ENCODE assay signal across 11 cellular contexts in genomic region chr3:188156051-188156450, GRCh38. TPM values are rescaled to one million over a fixed set of nuclear protein-coding genes. Genes with fewer than 3 reads are reported as not detected.
A peak's percentile ranks its signal among the peaks of the same experiment; 100 is the strongest.
DNase-seq lines count a peak whose midpoint lies in the region; ATAC-seq and TF ChIP-seq lines count a peak whose summit lies in the region.
"Had no signal": no experiment of that assay in that cellular context is flagged by ENCODE, and none has a peak within 500 bp of the region (broad histone marks: within the 10 kb centered on the region; RNA-seq: fewer than 3 reads in every experiment).

No MANE protein-coding gene starts in this region.

- 55 to 78% (median 65%) methylated on average over 2 of the region's 2 CpGs for WGBS in stomach, 5 donors

- no peaks in the 10 kb centered on the region for H3K9me3 Mint-ChIP-seq in activated T-cell treated with anti-CD3 and anti-CD28 coated beads, Interleukin-2, amount 50 U/mL, for 4 hours
- no peaks in the 10 kb centered on the region for H3K9me3 Mint-ChIP-seq in activated T-helper 17 cell treated with anti-CD3 and anti-CD28 coated beads, Interleukin-2, amount 50 U/mL, for 72 hours

- no peak overlapping the region for H3K4me3 ChIP-seq in lower lobe of right lung
- H3K4me3 ChIP-seq in stomach: peak overlapping the region; percentile 73 to 77 (median 74)

- TF ChIP-seq CTCF in lower lobe of right lung (IDR thresholded peaks at IDR 0.05): no peak
- no peak for TF ChIP-seq CTCF in stomach (IDR thresholded peaks at IDR 0.05)

- H3K27me3 Mint-ChIP-seq in activated T-cell treated with anti-CD3 and anti-CD28 coated beads, Interleukin-2, amount 50 U/mL, for 4 hours (ENCODE audit: low read depth): no peaks in the 10 kb centered on the region
- H3K27me3 Mint-ChIP-seq in activated T-helper 17 cell treated with anti-CD3 and anti-CD28 coated beads, Interleukin-2, amount 50 U/mL, for 72 hours: no peaks in the 10 kb centered on the region

- H3K9me3 ChIP-seq in lower lobe of right lung (no peaks in the 10 kb centered on the region), stomach (no peaks in the 10 kb centered on the region)

- no peak for DNase-seq in activated T-cell treated with anti-CD3 and anti-CD28 coated beads, Interleukin-2, amount 50 U/mL, for 4 hours
- no peak for DNase-seq in activated T-cell treated with anti-CD3 and anti-CD28 coated beads, Interleukin-2, amount 50 U/mL, for 1 hour
- DNase-seq in lower lobe of right lung (no peak), stomach (no peak)
- DNase-seq in activated effector memory CD4-positive, alpha-beta T cell treated with anti-CD3 and anti-CD28 coated beads, Interleukin-2, amount 50 U/mL, for 16 hours: no peak
- DNase-seq: activated gamma-delta T cell, erythroblast, islet precursor cell had no signal

- peaks cover 7% of the 10 kb centered on the region for H3K36me3 Mint-ChIP-seq in activated T-cell treated with anti-CD3 and anti-CD28 coated beads, Interleukin-2, amount 50 U/mL, for 4 hours (ENCODE audit: insufficient read depth)
- peaks cover 26% of the 10 kb centered on the region for H3K36me3 Mint-ChIP-seq in activated T-helper 17 cell treated with anti-CD3 and anti-CD28 coated beads, Interleukin-2, amount 50 U/mL, for 72 hours (ENCODE audit: low read depth)

- TF ChIP-seq EP300 in stomach (IDR thresholded peaks at IDR 0.05): no peak

- intact Hi-C loops in lower lobe of right lung (cut with DNase I) (no loop called here), stomach (cut with DNase I; ENCODE audit: low total_unique reads) (no loop called here)

- H3K27me3 ChIP-seq in lower lobe of right lung (ENCODE audit: low read depth): no peaks in the 10 kb centered on the region
- no peaks in the 10 kb centered on the region for H3K27me3 ChIP-seq in stomach

- peak overlapping the region; percentile 84 for H3K4me3 Mint-ChIP-seq in activated T-cell treated with anti-CD3 and anti-CD28 coated beads, Interleukin-2, amount 50 U/mL, for 4 hours
- H3K4me3 Mint-ChIP-seq in activated T-helper 17 cell treated with anti-CD3 and anti-CD28 coated beads, Interleukin-2, amount 50 U/mL, for 72 hours: peak overlapping the region; percentile 95

- peaks cover 72% of the 10 kb centered on the region for H3K4me1 Mint-ChIP-seq in activated T-cell treated with anti-CD3 and anti-CD28 coated beads, Interleukin-2, amount 50 U/mL, for 4 hours (ENCODE audit: low read depth)
- peaks cover 50% of the 10 kb centered on the region for H3K4me1 Mint-ChIP-seq in activated T-helper 17 cell treated with anti-CD3 and anti-CD28 coated beads, Interleukin-2, amount 50 U/mL, for 72 hours

- no peak for ATAC-seq in activated T-cell treated with anti-CD3 and anti-CD28 coated beads, Interleukin-2, amount 50 U/mL, for 4 hours
- peak; percentile 49 for ATAC-seq in activated T-helper 17 cell treated with anti-CD3 and anti-CD28 coated beads, Interleukin-2, amount 50 U/mL, for 72 hours (replicated peaks)
- ATAC-seq in lower lobe of right lung (no peak), GM21423 (IDR thresholded peaks at IDR 0.05; ENCODE audit: unreplicated experiment) (no peak), GM19395 (IDR thresholded peaks at IDR 0.05; ENCODE audit: unreplicated experiment) (no peak)

- H3K27ac ChIP-seq in lower lobe of right lung (peak overlapping the region; percentile 31), stomach (peak overlapping the region; percentile 37 to 98 (median 96))

- H3K36me3 ChIP-seq in lower lobe of right lung (no peaks in the 10 kb centered on the region), stomach (no peaks in the 10 kb centered on the region)

- H3K4me1 ChIP-seq in lower lobe of right lung: peaks cover 61% of the 10 kb centered on the region
- peaks cover 40 to 86% (median 74%) of the 10 kb centered on the region in 4 donors for H3K4me1 ChIP-seq in stomach

- H3K27ac Mint-ChIP-seq in activated T-helper 17 cell treated with anti-CD3 and anti-CD28 coated beads, Interleukin-2, amount 50 U/mL, for 72 hours: peak overlapping the region; percentile 83

- TF ChIP-seq POLR2A in stomach (IDR thresholded peaks at IDR 0.05): no peak

RNA-seq across cellular contexts. Expression of gene LPP, which starts 2.1 kb away (rescaled TPM):
- total RNA-seq in activated T-cell treated with anti-CD3 and anti-CD28 coated beads, Interleukin-2, amount 50 U/mL, for 4 hours: 10 to 100 TPM; 15.5 to 19.2 (median 16.5) TPM
- 10 to 100 TPM; 46.6 to 92.4 TPM for total RNA-seq in activated T-helper 17 cell treated with anti-CD3 and anti-CD28 coated beads, Interleukin-2, amount 50 U/mL, for 72 hours
- total RNA-seq in lower lobe of right lung: 180 TPM
- 100 to 1,000 TPM; 185 to 885 (median 487) TPM for total RNA-seq in stomach
- polyA plus RNA-seq in stomach: 10 to 100 TPM in 1 of 3 donors, 1 to 10 TPM in 2; 8.0 to 14.6 (median 8.9) TPM
